2 cellular contexts compared by ENCODE assay signal in the genomic region with DNA sequence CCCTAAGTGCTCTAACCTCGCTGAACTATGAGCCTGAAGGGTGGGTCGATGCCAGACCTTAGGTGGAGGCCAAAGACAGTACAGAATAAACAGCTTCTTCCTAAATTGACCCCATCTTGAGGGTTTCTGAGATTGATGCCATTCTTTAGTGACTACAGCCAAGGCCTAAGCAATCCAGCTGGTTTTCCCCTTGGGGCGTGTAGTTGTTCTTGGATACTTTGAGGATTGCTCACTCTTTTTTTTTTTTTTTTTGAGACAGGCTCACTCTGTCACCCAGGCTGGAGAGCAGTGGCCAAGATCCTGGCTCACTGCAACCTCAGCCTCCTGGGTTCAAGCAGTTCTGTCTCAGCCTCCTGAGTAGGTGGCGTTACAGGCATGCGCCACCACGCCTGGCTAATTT.
TF ChIP-seq lines count a peak whose summit lies in the region.

No MANE protein-coding gene starts in this region.

TF ChIP-seq in IMR-90, 13 proteins besides CTCF, POLR2A, EP300 and RAD21:
- TF ChIP-seq, protein P1, sequence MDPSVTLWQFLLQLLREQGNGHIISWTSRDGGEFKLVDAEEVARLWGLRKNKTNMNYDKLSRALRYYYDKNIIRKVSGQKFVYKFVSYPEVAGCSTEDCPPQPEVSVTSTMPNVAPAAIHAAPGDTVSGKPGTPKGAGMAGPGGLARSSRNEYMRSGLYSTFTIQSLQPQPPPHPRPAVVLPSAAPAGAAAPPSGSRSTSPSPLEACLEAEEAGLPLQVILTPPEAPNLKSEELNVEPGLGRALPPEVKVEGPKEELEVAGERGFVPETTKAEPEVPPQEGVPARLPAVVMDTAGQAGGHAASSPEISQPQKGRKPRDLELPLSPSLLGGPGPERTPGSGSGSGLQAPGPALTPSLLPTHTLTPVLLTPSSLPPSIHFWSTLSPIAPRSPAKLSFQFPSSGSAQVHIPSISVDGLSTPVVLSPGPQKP (IDR thresholded peaks at IDR 0.05; ENCODE audit: borderline replicate concordance, low read depth, low read length) = no peak
- TF ChIP-seq CHD1 (IDR thresholded peaks at IDR 0.05; ENCODE audit: low read depth, low read length) = no peak
- no peak for TF ChIP-seq MXI1 (IDR thresholded peaks at IDR 0.05; ENCODE audit: borderline replicate concordance, low read depth, low read length)
- no peak for TF ChIP-seq CEBPB (IDR thresholded peaks at IDR 0.05; ENCODE audit: low read depth, low read length)
- TF ChIP-seq RFX5 (IDR thresholded peaks at IDR 0.05; ENCODE audit: low read depth, low read length) = no peak
- no peak for TF ChIP-seq BHLHE40 (IDR thresholded peaks at IDR 0.05; ENCODE audit: low read depth, low read length)
- no peak for TF ChIP-seq FOS (IDR thresholded peaks at IDR 0.05; ENCODE audit: low read depth, low read length)
- no peak for TF ChIP-seq NFE2L2 (IDR thresholded peaks at IDR 0.05; ENCODE audit: low read depth, low read length)
- TF ChIP-seq SMC3 (IDR thresholded peaks at IDR 0.05; ENCODE audit: low read depth, low read length) = no peak
- TF ChIP-seq, protein P2, sequence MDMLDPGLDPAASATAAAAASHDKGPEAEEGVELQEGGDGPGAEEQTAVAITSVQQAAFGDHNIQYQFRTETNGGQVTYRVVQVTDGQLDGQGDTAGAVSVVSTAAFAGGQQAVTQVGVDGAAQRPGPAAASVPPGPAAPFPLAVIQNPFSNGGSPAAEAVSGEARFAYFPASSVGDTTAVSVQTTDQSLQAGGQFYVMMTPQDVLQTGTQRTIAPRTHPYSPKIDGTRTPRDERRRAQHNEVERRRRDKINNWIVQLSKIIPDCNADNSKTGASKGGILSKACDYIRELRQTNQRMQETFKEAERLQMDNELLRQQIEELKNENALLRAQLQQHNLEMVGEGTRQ (IDR thresholded peaks at IDR 0.05; ENCODE audit: low read depth, low read length) = no peak
- TF ChIP-seq MAFK (IDR thresholded peaks at IDR 0.05; ENCODE audit: low read depth, low read length) = no peak
- no peak for TF ChIP-seq RCOR1 (IDR thresholded peaks at IDR 0.05; ENCODE audit: insufficient replicate concordance, low read length)
- TF ChIP-seq MAZ (IDR thresholded peaks at IDR 0.05; ENCODE audit: borderline replicate concordance, low read depth, low read length) = no peak

TF ChIP-seq in GM12891, 5 proteins besides CTCF, POLR2A, EP300 and RAD21:
- TF ChIP-seq SPI1 (IDR thresholded peaks at IDR 0.05; ENCODE audit: low read depth, low read length) = no peak
- no peak for TF ChIP-seq POU2F2 (IDR thresholded peaks at IDR 0.05; ENCODE audit: low read depth, low read length)
- no peak for TF ChIP-seq PAX5 (IDR thresholded peaks at IDR 0.05; ENCODE audit: insufficient read depth, low read length, severe bottlenecking)
- TF ChIP-seq POLR2AphosphoS5 (IDR thresholded peaks at IDR 0.05; ENCODE audit: low read depth, low read length) = no peak
- no peak for TF ChIP-seq TAF1 (IDR thresholded peaks at IDR 0.05; ENCODE audit: low read depth, low read length)
